Comparison of ENCODE assay signal across 9 cellular contexts in genomic region chr20:47296950-47297349, GRCh38. TPM values are rescaled to one million over a fixed set of nuclear protein-coding genes. Genes with fewer than 3 reads are reported as not detected.
A peak's percentile ranks its signal among the peaks of the same experiment; 100 is the strongest.
DNase-seq lines count a peak whose midpoint lies in the region; ATAC-seq, FAIRE-seq and TF ChIP-seq lines count a peak whose summit lies in the region.
"Had no signal": no experiment of that assay in that cellular context is flagged by ENCODE, and none has a peak within 500 bp of the region (broad histone marks: within the 10 kb centered on the region; RNA-seq: fewer than 3 reads in every experiment).

No MANE protein-coding gene starts in this region.

- H3K4me3 ChIP-seq in A549 (no peak overlapping the region), lower lobe of right lung (no peak overlapping the region)

- DNase-seq in A549 (ENCODE audit: low read depth in 1 of 2, low spot score in 1 of 2), result peak in 1 of 2 experiments; percentile 44
- DNase-seq in D721Med (ENCODE audit: insufficient read length, low spot score), result no peak
- DNase-seq in lower lobe of right lung, result no peak
- DNase-seq in effector CD4-positive, alpha-beta T cell, result no peak
- no peak for DNase-seq in activated T-helper 1 cell treated with anti-CD3 and anti-CD28 coated beads, Interleukin-12 subunit alpha, Interleukin-12 subunit beta, Interleukin-2, Interleukin-4 antibody, amounts not matched to agents 30 ng/mL and 10 ng/mL and 1 ng/mL, durations not matched to agents 14 hours and 24 hours and 36 hours (ENCODE audit: low spot score)
- no peak for DNase-seq in naive thymus-derived CD8-positive, alpha-beta T cell
- DNase-seq: NCI-H1436 had no signal

- CTCF ChIA-PET in A549 (lab: Yijun Ruan, JAX), result interaction anchor here (0.5 to 6.1 kb wide), 7 partner anchors 19 to 87 kb away, joined by 3 to 33 read pairs (median 5); no protein-coding TSS in a partner anchor

- no peak overlapping the region for H3K4me2 ChIP-seq in A549

- TF ChIP-seq POLR2A in A549 (IDR thresholded peaks at IDR 0.05; ENCODE audit: low read length), result no peak

- peaks cover 71% of the 10 kb centered on the region for H3K36me3 ChIP-seq in lower lobe of right lung

- FAIRE-seq in A549 (lab: Jason Lieb, UNC) (no peak), D721Med (lab: Jason Lieb, UNC) (no peak)

- H3K27me3 ChIP-seq in lower lobe of right lung (ENCODE audit: low read depth), result no peaks in the 10 kb centered on the region

- H3K27ac ChIP-seq in A549 (peak overlapping the region; percentile 69 to 81), angular gyrus (ENCODE audit: low read depth, low read length) (peak overlapping the region; percentile 90), lower lobe of right lung (no peak overlapping the region)

- H3K4me1 Mint-ChIP-seq in activated T-helper 1 cell treated with anti-CD3 and anti-CD28 coated beads, Interleukin-12 subunit alpha, Interleukin-12 subunit beta, Interleukin-2, Interleukin-4 antibody, amounts not matched to agents 30 ng/mL and 10 ng/mL and 1 ng/mL, durations not matched to agents 14 hours and 24 hours and 36 hours (ENCODE audit: low read depth), result peaks cover 14% of the 10 kb centered on the region
- H3K4me1 Mint-ChIP-seq in naive thymus-derived CD8-positive, alpha-beta T cell, result peaks cover 0 to 23% (median 7%) of the 10 kb centered on the region in 4 donors

- ATAC-seq in A549 (peak in 1 of 2 experiments; percentile 65; a peak in 3 of 6 replicates), lower lobe of right lung (no peak), HG02973 (IDR thresholded peaks at IDR 0.05; ENCODE audit: unreplicated experiment) (no peak)
- no peak for ATAC-seq in naive thymus-derived CD8-positive, alpha-beta T cell

- no peak for TF ChIP-seq EP300 in A549 (IDR thresholded peaks at IDR 0.05)

- H3K36me3 Mint-ChIP-seq in activated T-helper 1 cell treated with anti-CD3 and anti-CD28 coated beads, Interleukin-12 subunit alpha, Interleukin-12 subunit beta, Interleukin-2, Interleukin-4 antibody, amounts not matched to agents 30 ng/mL and 10 ng/mL and 1 ng/mL, durations not matched to agents 14 hours and 24 hours and 36 hours (ENCODE audit: low read depth), result peaks cover 52% of the 10 kb centered on the region
- H3K36me3 Mint-ChIP-seq in naive thymus-derived CD8-positive, alpha-beta T cell, result peaks cover 0 to 96% (median 40%) of the 10 kb centered on the region in 3 donors

- TF ChIP-seq RAD21 in A549 (conservative IDR thresholded peaks at IDR 0.05 in 1 of 2, IDR thresholded peaks at IDR 0.05 in 1 of 2), result peak; percentile 41 to 70; a peak in 3 of 5 replicates

- H3K9me3 ChIP-seq in A549 (no peaks in the 10 kb centered on the region), lower lobe of right lung (no peaks in the 10 kb centered on the region)

- H3K27me3 Mint-ChIP-seq in activated T-helper 1 cell treated with anti-CD3 and anti-CD28 coated beads, Interleukin-12 subunit alpha, Interleukin-12 subunit beta, Interleukin-2, Interleukin-4 antibody, amounts not matched to agents 30 ng/mL and 10 ng/mL and 1 ng/mL, durations not matched to agents 14 hours and 24 hours and 36 hours (ENCODE audit: insufficient read depth), result no peaks in the 10 kb centered on the region
- H3K27me3 Mint-ChIP-seq in naive thymus-derived CD8-positive, alpha-beta T cell, result no peaks in the 10 kb centered on the region

- H3K9me3 Mint-ChIP-seq in activated T-helper 1 cell treated with anti-CD3 and anti-CD28 coated beads, Interleukin-12 subunit alpha, Interleukin-12 subunit beta, Interleukin-2, Interleukin-4 antibody, amounts not matched to agents 30 ng/mL and 10 ng/mL and 1 ng/mL, durations not matched to agents 14 hours and 24 hours and 36 hours, result no peaks in the 10 kb centered on the region
- no peaks in the 10 kb centered on the region for H3K9me3 Mint-ChIP-seq in naive thymus-derived CD8-positive, alpha-beta T cell

- POLR2A ChIA-PET in A549 (lab: Yijun Ruan, JAX), result interaction anchor here (1.2 kb wide), 1 partner anchor 25 kb away, joined by 7 read pairs; no protein-coding TSS in a partner anchor
- POLR2A ChIA-PET in naive thymus-derived CD8-positive, alpha-beta T cell (lab: Charles Lee), result no interaction called here

- H3K4me1 ChIP-seq in A549, result peaks cover 29% of the 10 kb centered on the region
- H3K4me1 ChIP-seq in lower lobe of right lung, result no peaks in the 10 kb centered on the region

- intact Hi-C loops in lower lobe of right lung (cut with DNase I), result no loop called here
- intact Hi-C loops in activated T-helper 1 cell treated with anti-CD3 and anti-CD28 coated beads, Interleukin-12 subunit alpha, Interleukin-12 subunit beta, Interleukin-2, Interleukin-4 antibody, amounts not matched to agents 30 ng/mL and 10 ng/mL and 1 ng/mL, durations not matched to agents 14 hours and 24 hours and 36 hours (cut with micrococcal nuclease), result no loop called here

- TF ChIP-seq CTCF in A549 (IDR thresholded peaks at IDR 0.05) (peak; percentile 23; the same call in 1 of the 3 replicates), D721Med (IDR thresholded peaks at IDR 0.05; ENCODE audit: insufficient read depth, missing control alignments) (peak; percentile 26), lower lobe of right lung (IDR thresholded peaks at IDR 0.05) (peak; percentile 29)

- H3K4me3 Mint-ChIP-seq in activated T-helper 1 cell treated with anti-CD3 and anti-CD28 coated beads, Interleukin-12 subunit alpha, Interleukin-12 subunit beta, Interleukin-2, Interleukin-4 antibody, amounts not matched to agents 30 ng/mL and 10 ng/mL and 1 ng/mL, durations not matched to agents 14 hours and 24 hours and 36 hours, result no peak overlapping the region
- H3K4me3 Mint-ChIP-seq in naive thymus-derived CD8-positive, alpha-beta T cell, result no peak overlapping the region

- WGBS in A549 (ENCODE audit: missing lambda C conversion rate), result 87% methylated on average over 6 of the region's 6 CpGs

- no peak overlapping the region for H3K27ac Mint-ChIP-seq in activated T-helper 1 cell treated with anti-CD3 and anti-CD28 coated beads, Interleukin-12 subunit alpha, Interleukin-12 subunit beta, Interleukin-2, Interleukin-4 antibody, amounts not matched to agents 30 ng/mL and 10 ng/mL and 1 ng/mL, durations not matched to agents 14 hours and 24 hours and 36 hours
- H3K27ac Mint-ChIP-seq in naive thymus-derived CD8-positive, alpha-beta T cell, result peak overlapping the region in 2 of 10 donors; percentile 16 to 80

TF ChIP-seq in A549, 52 proteins besides CTCF, POLR2A, EP300 and RAD21:
- no peak for TF ChIP-seq ESRRA (IDR thresholded peaks at IDR 0.05; ENCODE audit: borderline replicate concordance, low read length)
- peak; percentile 51 for TF ChIP-seq SMC3 (IDR thresholded peaks at IDR 0.05)

RNA-seq across cellular contexts. Expression of gene ZMYND8, which starts 59.5 kb away (rescaled TPM):
- polyA plus RNA-seq in A549 (2011; rRNA removed) (23.6 and 24.9 TPM in 2 replicates), A549 (2017; fragmentation: RNase III; extraction: RNeasy Plus Mini Kit Qiagen cat#74134 plus additional on column Dnase treatment) (10.2 to 11.2 TPM (median 10.4 TPM) in 3 replicates)
- 10.9 TPM in 2 replicates for polyA plus RNA-seq in A549 (2012; cell fraction: cytosol; rRNA removed)
- 19.5 and 21.4 TPM in 2 replicates for polyA plus RNA-seq in A549 (2012; cell fraction: nucleus; rRNA removed)
- 22.2 and 24.4 TPM in 2 replicates for polyA minus RNA-seq in A549 (2011; rRNA and poly(A)+ RNA removed)
- 57.6 TPM for total RNA-seq in lower lobe of right lung
- total RNA-seq in activated T-helper 1 cell treated with anti-CD3 and anti-CD28 coated beads, Interleukin-12 subunit alpha, Interleukin-12 subunit beta, Interleukin-2, Interleukin-4 antibody, amounts not matched to agents 30 ng/mL and 10 ng/mL and 1 ng/mL, durations not matched to agents 14 hours and 24 hours and 36 hours, result 42.6 and 43.3 TPM in 2 replicates
- total RNA-seq in naive thymus-derived CD8-positive, alpha-beta T cell, result 10 to 100 TPM; 61.8 to 67.8 TPM
- polyA plus RNA-seq in naive thymus-derived CD8-positive, alpha-beta T cell, result 10 to 100 TPM in 2 of 3 donors, 1 to 10 TPM in 1; 8.9 to 20.4 (median 13.5) TPM
